In the genomic region with DNA sequence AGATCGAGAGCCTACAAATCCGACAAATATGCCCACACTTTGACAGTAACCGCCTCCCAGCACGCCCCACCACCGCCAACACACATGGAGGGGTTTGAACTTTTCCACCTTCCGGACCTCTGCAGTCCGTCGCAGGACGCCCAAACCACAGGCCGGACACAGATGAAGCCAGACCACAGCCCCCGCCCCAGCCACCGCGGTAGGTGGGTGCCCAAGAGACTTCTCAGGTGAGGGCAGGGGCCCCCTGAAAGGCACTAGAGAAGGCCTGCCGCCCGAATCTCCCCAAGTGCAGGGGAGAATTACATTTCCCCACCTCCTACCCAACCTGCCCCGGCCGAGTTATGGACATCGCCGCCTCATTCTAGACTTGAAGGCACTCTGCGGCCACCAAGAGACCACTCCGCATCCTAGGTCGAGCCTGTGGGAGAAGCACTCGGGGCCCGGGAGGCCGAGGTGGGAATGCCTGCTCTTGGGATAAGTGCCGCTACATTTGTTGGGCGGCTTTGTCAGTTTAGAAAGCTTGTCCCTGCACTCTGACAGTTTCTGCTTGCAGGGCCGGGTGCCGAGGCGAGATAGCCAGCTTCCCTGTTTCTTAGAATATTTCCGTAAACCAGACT, we compare ENCODE assay signal across 12 cellular contexts. TPM values are rescaled to one million over a fixed set of nuclear protein-coding genes. Genes with fewer than 3 reads are reported as not detected.
DNase-seq lines count a peak whose midpoint lies in the region; ATAC-seq and TF ChIP-seq lines count a peak whose summit lies in the region.
"Had no signal": no experiment of that assay in that cellular context is flagged by ENCODE, and none has a peak within 500 bp of the region (broad histone marks: within the 10 kb centered on the region; RNA-seq: fewer than 3 reads in every experiment).

No MANE protein-coding gene starts in this region.

- peak overlapping the region in 1 of 5 experiments; percentile 73 for H3K27ac Mint-ChIP-seq in brain

- H3K36me3 ChIP-seq in mesodermal cell (ENCODE audit: control insufficient read depth, insufficient read depth, low read length), result no peaks in the 10 kb centered on the region

- H3K27me3 Mint-ChIP-seq in brain, result peaks cover 100% of the 10 kb centered on the region

- 9 to 20% methylated on average over 17 to 21 of the region's 31 CpGs for WGBS in mesodermal cell (ENCODE audit: insufficient coverage in 2 of 2), 2 experiments

- peak overlapping the region; percentile 83 to 87 (median 85) for H3K4me3 Mint-ChIP-seq in brain

- H3K4me3 ChIP-seq in mesodermal cell (ENCODE audit: extremely low read depth, insufficient read depth, low read length, poor library complexity, severe bottlenecking), result peak overlapping the region; percentile 42

- no peaks in the 10 kb centered on the region for H3K36me3 Mint-ChIP-seq in brain

- no peak overlapping the region for H3K27ac ChIP-seq in mesodermal cell (ENCODE audit: low read depth, low read length, severe bottlenecking)

- DNase-seq in Right ventricle myocardium superior (no peak), Right ventricle myocardium inferior (ENCODE audit: missing footprints) (no peak), NCI-H2107 (lab: John Stamatoyannopoulos, UW) (no peak), OCI-M2 (lab: John Stamatoyannopoulos, UW; ENCODE audit: unreplicated experiment) (no peak), G401 (ENCODE audit: low spot score) (no peak)
- DNase-seq: AML-193 had no signal

- ATAC-seq in Right ventricle myocardium superior (ENCODE audit: poor library complexity) (peak; percentile 1), Right ventricle myocardium inferior (no peak), GM21526 (IDR thresholded peaks at IDR 0.05; ENCODE audit: low FRiP score, unreplicated experiment) (no peak)

- peaks cover 44% of the 10 kb centered on the region for H3K4me1 Mint-ChIP-seq in brain

- intact Hi-C loops in Right ventricle myocardium superior (cut with DNase I), result loop anchor here (5.0 to 10.0 kb wide), 3 partner anchors 244 to 649 kb away; no protein-coding TSS in a partner anchor
- intact Hi-C loops in Right ventricle myocardium inferior (cut with DNase I), result loop anchor here (5.0 to 10.0 kb wide), 3 partner anchors 326 to 809 kb away; no protein-coding TSS in a partner anchor

- H3K9me3 Mint-ChIP-seq in brain, result peaks cover 6 to 28% (median 9%) of the 10 kb centered on the region in 5 experiments

- peaks cover 10% of the 10 kb centered on the region for H3K4me1 ChIP-seq in mesodermal cell (ENCODE audit: control insufficient read depth, insufficient read depth, low read length, poor library complexity, severe bottlenecking)

- in situ Hi-C loops in G401 (cut with HindIII; ENCODE audit: low sequenced_read_pairs), result no loop called here

- TF ChIP-seq CTCF in brain (conservative IDR thresholded peaks at IDR 0.05), result no peak

- H3K9me3 ChIP-seq in mesodermal cell (ENCODE audit: control insufficient read depth, low read length), result no peaks in the 10 kb centered on the region

RNA-seq across cellular contexts. Expression of a gene that starts 21.5 kb away (rescaled TPM):
- total RNA-seq in Right ventricle myocardium superior (142 TPM), Right ventricle myocardium inferior (151 TPM)
- not detected for polyA plus RNA-seq in brain (ENCODE audit: insufficient read depth, low read depth, low replicate concordance)
- 58.0 TPM for polyA plus RNA-seq in mesodermal cell (2013, experiment 1 of 2)
- polyA plus RNA-seq in mesodermal cell (2013, experiment 2 of 2), result 75.8 TPM
- 0.41 TPM in 1 of 2 replicates, not detected in the other for total RNA-seq in G401 (2014; rRNA removed; shearing (Covaris generic))
- total RNA-seq: activated CD8-positive, alpha-beta memory T cell treated with anti-CD3 and anti-CD28 coated beads for 36 hours; dermis microvascular lymphatic vessel endothelial cell had no signal
- polyA plus RNA-seq: keratinocyte had no signal

Comparison
In these comparisons a context has a peak if more than half of its experiments do, and no peak if none do; other contexts are left out.
1. RNA of a gene that starts 21.5 kb away (total RNA-seq): 151 TPM in Right ventricle myocardium inferior (single experiment) and 142 TPM in Right ventricle myocardium superior (single experiment); 0.41 TPM in G401; every median in the first group is over 100 times any median in the second.